8 cellular contexts compared by ENCODE assay signal in genomic region chr12:65279387-65280112, GRCh38. TPM values are rescaled to one million over a fixed set of nuclear protein-coding genes. Genes with fewer than 3 reads are reported as not detected.
DNase-seq lines count a peak whose midpoint lies in the region; ATAC-seq, FAIRE-seq and TF ChIP-seq lines count a peak whose summit lies in the region.

No MANE protein-coding gene starts in this region.

- peaks cover 13% of the 10 kb centered on the region; the same call in 1 of the 2 replicates for H3K23me2 ChIP-seq in H1 (ENCODE audit: low read depth, low read length)

- peak; percentile 26 for ATAC-seq in GM19324 (IDR thresholded peaks at IDR 0.05; ENCODE audit: low FRiP score, unreplicated experiment)

- FAIRE-seq in H1 (lab: Jason Lieb, UNC), result no peak

- H3K27ac ChIP-seq in MM.1S (ENCODE audit: low read length) (no peak overlapping the region), H1 (ENCODE audit: low read depth, low read length) (no peak overlapping the region)

- H2BK20ac ChIP-seq in H1 (ENCODE audit: low read length), result no peak overlapping the region

- 36% methylated on average over 13 of the region's 20 CpGs; no CpG with 5 or more reads in 1 of the 2 experiments for WGBS in H1 (ENCODE audit: extremely low coverage in 1 of 2, insufficient coverage in 1 of 2, insufficient read length in 1 of 2, insufficient replicate concordance in 2 of 2, low coverage in 1 of 2, low lambda C conversion rate in 2 of 2, missing lambda C conversion rate in 1 of 2), 2 experiments

- no peak overlapping the region for H4K8ac ChIP-seq in H1 (ENCODE audit: extremely low read depth, insufficient read depth, low read length)

- H3K27me3 ChIP-seq in MM.1S (replicated peaks; ENCODE audit: insufficient read depth, low read length), result no peaks in the 10 kb centered on the region
- peaks cover 0 to 4% (median 1%) of the 10 kb centered on the region in 4 experiments; a peak in 5 of 7 replicates for H3K27me3 ChIP-seq in H1 (replicated peaks in 1 of 4; ENCODE audit: control insufficient read depth in 3 of 4, extremely low read depth in 1 of 4, insufficient read depth in 3 of 4, low read length in 3 of 4)
- no peaks in the 10 kb centered on the region for H3K27me3 ChIP-seq in neuron (ENCODE audit: insufficient read depth, low read length)

- H4K91ac ChIP-seq in H1 (replicated peaks; ENCODE audit: insufficient read length, low read length), result no peak overlapping the region

- no peaks in the 10 kb centered on the region for H3K9me2 ChIP-seq in MM.1S (replicated peaks; ENCODE audit: insufficient read depth, low read length)

- H3F3A ChIP-seq in MM.1S (ENCODE audit: insufficient read depth, low read length), result 0 out of 2 replicates have a peak, but pooled peaks cover 6% of the 10 kb centered on the region

- no peak overlapping the region for H2AK5ac ChIP-seq in H1 (ENCODE audit: low read depth, low read length)

- H3K79me2 ChIP-seq in MM.1S (ENCODE audit: low read length) (peaks cover 14% of the 10 kb centered on the region; the same call in 1 of the 2 replicates), H1 (ENCODE audit: control insufficient read depth in 1 of 2, insufficient read depth in 2 of 2, low read length in 2 of 2) (no peaks in the 10 kb centered on the region)

- no peak overlapping the region for H3K4ac ChIP-seq in H1 (replicated peaks; ENCODE audit: insufficient read length, low read depth, low read length)

- H3K4me1 ChIP-seq in MM.1S (ENCODE audit: low read length) (0 out of 2 replicates have a peak, but pooled peaks cover 2% of the 10 kb centered on the region), H1 (replicated peaks in 1 of 4; ENCODE audit: control insufficient read depth in 3 of 4, insufficient read depth in 4 of 4, low read length in 3 of 4) (peaks cover 0 to 5% (median 3%) of the 10 kb centered on the region in 4 experiments; a peak in 4 of 7 replicates), neuron (ENCODE audit: insufficient read depth, low read length) (peaks cover 7% of the 10 kb centered on the region)

- H3K9ac ChIP-seq in MM.1S (ENCODE audit: low read length) (peak overlapping the region; percentile 25; the same call in 1 of the 2 replicates), H1 (replicated peaks in 1 of 4; ENCODE audit: extremely low read depth in 1 of 4, low read depth in 3 of 4, low read length in 3 of 4) (no peak overlapping the region)

- H2AFZ ChIP-seq in MM.1S (ENCODE audit: low read length), result peak overlapping the region; percentile 95
- 0 out of 2 replicates have a peak overlapping the region, but pooled peaks have one; percentile 28 for H2AFZ ChIP-seq in H1 (ENCODE audit: low read length)
- H2AFZ ChIP-seq in neuron (ENCODE audit: low read depth, low read length), result peak overlapping the region; percentile 98

- TF ChIP-seq RAD21 in H1 (IDR thresholded peaks at IDR 0.05 in 1 of 2, conservative IDR thresholded peaks at IDR 0.05 in 1 of 2; ENCODE audit: low read depth in 2 of 2, low read length in 2 of 2), result no peak

- no peaks in the 10 kb centered on the region for H3K9me3 ChIP-seq in MM.1S (replicated peaks; ENCODE audit: insufficient read depth, low read length)
- H3K9me3 ChIP-seq in H1 (ENCODE audit: insufficient read depth in 2 of 2, low read depth in 1 of 2, low read length in 1 of 2), result no peaks in the 10 kb centered on the region
- no peaks in the 10 kb centered on the region for H3K9me3 ChIP-seq in neuron (ENCODE audit: low read length)

- no peak overlapping the region for H4K5ac ChIP-seq in H1 (ENCODE audit: insufficient read length, low read depth, low read length)

- H3K14ac ChIP-seq in H1 (ENCODE audit: insufficient read length), result no peak overlapping the region

- no peak overlapping the region for H2BK5ac ChIP-seq in H1 (ENCODE audit: low read depth, low read length)

- CTCF ChIA-PET in H1 (lab: Charles Lee; ENCODE audit: partially characterized antibody), result interaction anchor here (1.0 kb wide), 1 partner anchor 637 kb away, joined by 3 read pairs; no protein-coding TSS in a partner anchor

- POLR2A ChIA-PET in H1 (lab: Charles Lee; ENCODE audit: partially characterized antibody), result no interaction called here

- no peak overlapping the region for H2BK120ac ChIP-seq in H1 (replicated peaks; ENCODE audit: low read depth, low read length)

- no peak overlapping the region for H2BK12ac ChIP-seq in H1 (ENCODE audit: low read depth, low read length)

- DNase-seq in MM.1S, result peak; percentile 44
- DNase-seq in H1 (ENCODE audit: low read depth in 1 of 2, low spot score in 2 of 2), result no peak
- DNase-seq in NCI-H82 (lab: John Stamatoyannopoulos, UW), result no peak
- DNase-seq in DMS53 (lab: John Stamatoyannopoulos, UW), result no peak
- no peak for DNase-seq in GF-D8 (lab: John Stamatoyannopoulos, UW)
- no peak for DNase-seq in SKM-1 treated with dmso at 0.1 percent for 144 hours (lab: John Stamatoyannopoulos, UW; ENCODE audit: unreplicated experiment)

- H3K4me3 ChIP-seq in MM.1S (ENCODE audit: low read length) (peak overlapping the region; percentile 87), H1 (ENCODE audit: extremely low read depth in 1 of 4, insufficient read depth in 2 of 4, low read depth in 3 of 4, low read length in 4 of 4) (peak overlapping the region; percentile 68 to 93 (median 77)), neuron (ENCODE audit: low read length) (peak overlapping the region; percentile 71)

- H3K23ac ChIP-seq in H1 (ENCODE audit: insufficient read length), result no peak overlapping the region

- no peaks in the 10 kb centered on the region for H3K79me1 ChIP-seq in H1 (ENCODE audit: low read depth, low read length)

- H4K20me1 ChIP-seq in MM.1S (ENCODE audit: insufficient read depth, low read length) (no peaks in the 10 kb centered on the region), H1 (replicated peaks in 1 of 2; ENCODE audit: control insufficient read depth in 1 of 2, insufficient read depth in 2 of 2, low read length in 2 of 2) (no peaks in the 10 kb centered on the region)

- H3K36me3 ChIP-seq in MM.1S (replicated peaks; ENCODE audit: insufficient read depth, low read length), result no peaks in the 10 kb centered on the region
- no peaks in the 10 kb centered on the region for H3K36me3 ChIP-seq in H1 (ENCODE audit: control insufficient read depth in 2 of 4, insufficient read depth in 4 of 4, low read length in 3 of 4)
- H3K36me3 ChIP-seq in neuron (ENCODE audit: insufficient read depth, low read length), result no peaks in the 10 kb centered on the region

- no peak overlapping the region for H3K18ac ChIP-seq in H1 (ENCODE audit: extremely low read depth, low read length)

- no peak for TF ChIP-seq POLR2A in H1 (IDR thresholded peaks at IDR 0.05; ENCODE audit: control extremely low read depth in 1 of 2, low read depth in 2 of 2, low read length in 2 of 2)

- TF ChIP-seq CTCF in MM.1S (IDR thresholded peaks at IDR 0.05; ENCODE audit: low read length) (no peak), H1 (IDR thresholded peaks at IDR 0.05; ENCODE audit: control extremely low read depth in 1 of 3, insufficient read depth in 1 of 3, low read depth in 1 of 3, low read length in 3 of 3) (no peak)

- no peak for TF ChIP-seq EP300 in H1 (IDR thresholded peaks at IDR 0.05; ENCODE audit: borderline replicate concordance in 1 of 2, low read depth in 2 of 2, low read length in 2 of 2)

- H3K4me2 ChIP-seq in MM.1S (ENCODE audit: low read depth, low read length) (peak overlapping the region; percentile 78), H1 (ENCODE audit: insufficient read depth in 1 of 2, low read depth in 2 of 2, low read length in 2 of 2) (peak overlapping the region; percentile 80 to 85)

- no peak overlapping the region for H3K56ac ChIP-seq in H1 (replicated peaks; ENCODE audit: insufficient read length, low read depth, low read length)

- no peak overlapping the region for H2BK15ac ChIP-seq in H1 (ENCODE audit: low read length)

TF ChIP-seq in H1, 55 proteins besides CTCF, POLR2A, EP300 and RAD21:
- no peak for TF ChIP-seq POLR2AphosphoS5 (IDR thresholded peaks at IDR 0.05; ENCODE audit: low read depth, low read length)
- no peak for TF ChIP-seq ATF3 (IDR thresholded peaks at IDR 0.05; ENCODE audit: insufficient read depth, low read depth, low read length)
- TF ChIP-seq BCL11A (IDR thresholded peaks at IDR 0.05; ENCODE audit: low read depth in 2 of 2, low read length in 2 of 2), result no peak
- TF ChIP-seq, protein P1, sequence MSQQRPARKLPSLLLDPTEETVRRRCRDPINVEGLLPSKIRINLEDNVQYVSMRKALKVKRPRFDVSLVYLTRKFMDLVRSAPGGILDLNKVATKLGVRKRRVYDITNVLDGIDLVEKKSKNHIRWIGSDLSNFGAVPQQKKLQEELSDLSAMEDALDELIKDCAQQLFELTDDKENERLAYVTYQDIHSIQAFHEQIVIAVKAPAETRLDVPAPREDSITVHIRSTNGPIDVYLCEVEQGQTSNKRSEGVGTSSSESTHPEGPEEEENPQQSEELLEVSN (IDR thresholded peaks at IDR 0.05), result no peak
- TF ChIP-seq PHF8 (conservative IDR thresholded peaks at IDR 0.05; ENCODE audit: low read depth, low read length), result no peak
- TF ChIP-seq SIX5 (IDR thresholded peaks at IDR 0.05; ENCODE audit: low read depth, low read length), result no peak
- TF ChIP-seq EZH2 (IDR thresholded peaks at IDR 0.05; ENCODE audit: low read depth, low read length, severe bottlenecking), result no peak
- TF ChIP-seq SIN3A (conservative IDR thresholded peaks at IDR 0.05 in 1 of 2, IDR thresholded peaks at IDR 0.05 in 1 of 2; ENCODE audit: low read depth in 1 of 2, low read length in 2 of 2), result no peak
- no peak for TF ChIP-seq JUN (IDR thresholded peaks at IDR 0.05; ENCODE audit: low read depth, low read length)

RNA-seq across cellular contexts. Expression of gene MSRB3, which starts 1.1 kb away (rescaled TPM):
- 1.2 and 2.2 TPM in 2 replicates for total RNA-seq in H1 (2021; fragmentation: NEBNext Ultra II Directional; extraction: Animal tissue kit (Norgen Biotek cat#: 25700))
- polyA plus RNA-seq in H1 (2011; rRNA removed), result 0.32 and 0.46 TPM in 2 replicates
- 0.67 TPM for polyA plus RNA-seq in H1 (2011; cell fraction: cytosol; rRNA removed)
- polyA plus RNA-seq in H1 (2011; cell fraction: nucleus; rRNA removed), result 0.48 TPM
- polyA plus RNA-seq in H1 (2012, experiment 1 of 2), result 0.37 to 0.52 TPM (median 0.40 TPM) in 4 replicates
- 0.14 TPM for polyA plus RNA-seq in H1 (2012, experiment 2 of 2)
- 0.49 TPM for polyA plus RNA-seq in H1 (2013, experiment 1 of 2)
- polyA plus RNA-seq in H1 (2013, experiment 2 of 2), result 0.52 TPM
- polyA minus RNA-seq in H1 (2011; rRNA and poly(A)+ RNA removed), result 1.0 and 1.8 TPM in 2 replicates
- 0.44 TPM for polyA minus RNA-seq in H1 (2011; cell fraction: cytosol; rRNA and poly(A)+ RNA removed)
- polyA minus RNA-seq in H1 (2011; cell fraction: nucleus; rRNA and poly(A)+ RNA removed), result 3.0 TPM

Comparison
In these comparisons a context has a peak if more than half of its experiments do, and no peak if none do; other contexts are left out.
1. H2AFZ ChIP-seq: peak in every context shown above with its lines; median percentile 98 in neuron; 95 in MM.1S; 28 in H1.